1 cellular context compared by ENCODE assay signal in the genomic region with DNA sequence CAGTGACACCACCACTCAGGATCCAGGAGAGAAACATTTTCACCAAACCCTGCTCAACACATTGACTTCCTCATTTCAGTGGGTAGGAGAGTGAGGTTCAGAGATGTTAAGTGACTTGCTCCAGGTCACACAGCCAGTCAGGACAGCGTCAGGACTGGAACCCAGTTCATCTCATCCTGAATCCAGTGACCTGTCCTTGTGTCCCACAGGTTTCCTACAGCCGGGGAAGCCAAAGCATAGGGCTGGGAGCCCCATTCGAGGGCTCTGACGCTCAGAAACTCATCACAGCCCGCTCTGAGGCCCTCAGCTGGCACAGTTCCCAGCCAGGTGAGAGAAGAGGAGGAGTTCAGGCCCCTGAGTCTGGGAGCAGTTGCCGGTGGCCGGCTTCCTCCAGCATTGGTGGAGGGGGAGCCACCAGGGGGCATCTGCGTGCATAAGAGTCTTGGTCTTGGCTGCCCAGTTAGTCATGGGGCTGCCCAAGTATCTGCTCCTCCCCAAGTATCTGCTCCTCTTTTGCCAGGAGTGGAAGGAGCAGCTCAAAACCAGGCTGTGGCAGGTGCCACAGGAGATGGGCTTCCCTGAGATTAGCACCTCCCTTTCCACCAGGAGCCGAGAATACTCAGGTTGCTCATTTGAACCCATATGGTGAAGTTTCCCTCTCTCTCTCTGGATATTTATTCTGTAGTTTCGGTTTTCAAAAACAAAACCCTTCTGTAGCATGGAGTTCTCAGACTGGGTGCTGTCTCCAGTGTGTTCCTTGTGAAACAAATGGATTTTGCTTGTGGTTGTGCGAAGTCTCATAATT.
TF ChIP-seq lines count a peak whose summit lies in the region.

No MANE protein-coding gene starts in this region.

TF ChIP-seq in GM12878, 131 proteins besides CTCF, POLR2A, EP300 and RAD21 (continued from another document and continues in another):
- no peak for TF ChIP-seq REST (IDR thresholded peaks at IDR 0.05; ENCODE audit: low read depth, low read length)
- TF ChIP-seq MTA3 (IDR thresholded peaks at IDR 0.05; ENCODE audit: borderline replicate concordance, low read length): no peak
- no peak for TF ChIP-seq RBBP5 (conservative IDR thresholded peaks at IDR 0.05)
- TF ChIP-seq MXI1 (IDR thresholded peaks at IDR 0.05; ENCODE audit: low read depth, low read length): no peak
- TF ChIP-seq KDM1A (IDR thresholded peaks at IDR 0.05; ENCODE audit: borderline replicate concordance): no peak
- no peak for TF ChIP-seq SUZ12 (IDR thresholded peaks at IDR 0.05; ENCODE audit: unreplicated experiment)
- no peak for TF ChIP-seq RELA (IDR thresholded peaks at IDR 0.05; ENCODE audit: borderline replicate concordance, partially characterized antibody)
- no peak for TF ChIP-seq GABPA (IDR thresholded peaks at IDR 0.05; ENCODE audit: low read depth)
- peak; percentile 93 for TF ChIP-seq SMARCA5 (IDR thresholded peaks at IDR 0.05)
- TF ChIP-seq CBX3 (IDR thresholded peaks at IDR 0.05; ENCODE audit: borderline replicate concordance, low read depth): no peak
- TF ChIP-seq RB1 (IDR thresholded peaks at IDR 0.05; ENCODE audit: borderline replicate concordance): no peak
- TF ChIP-seq JUND (IDR thresholded peaks at IDR 0.05; ENCODE audit: low read depth, low read length): no peak
- TF ChIP-seq, protein P1, sequence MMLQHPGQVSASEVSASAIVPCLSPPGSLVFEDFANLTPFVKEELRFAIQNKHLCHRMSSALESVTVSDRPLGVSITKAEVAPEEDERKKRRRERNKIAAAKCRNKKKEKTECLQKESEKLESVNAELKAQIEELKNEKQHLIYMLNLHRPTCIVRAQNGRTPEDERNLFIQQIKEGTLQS (IDR thresholded peaks at IDR 0.05; ENCODE audit: borderline replicate concordance, extremely low read depth, low read depth, low read length): no peak
- TF ChIP-seq, protein P2, sequence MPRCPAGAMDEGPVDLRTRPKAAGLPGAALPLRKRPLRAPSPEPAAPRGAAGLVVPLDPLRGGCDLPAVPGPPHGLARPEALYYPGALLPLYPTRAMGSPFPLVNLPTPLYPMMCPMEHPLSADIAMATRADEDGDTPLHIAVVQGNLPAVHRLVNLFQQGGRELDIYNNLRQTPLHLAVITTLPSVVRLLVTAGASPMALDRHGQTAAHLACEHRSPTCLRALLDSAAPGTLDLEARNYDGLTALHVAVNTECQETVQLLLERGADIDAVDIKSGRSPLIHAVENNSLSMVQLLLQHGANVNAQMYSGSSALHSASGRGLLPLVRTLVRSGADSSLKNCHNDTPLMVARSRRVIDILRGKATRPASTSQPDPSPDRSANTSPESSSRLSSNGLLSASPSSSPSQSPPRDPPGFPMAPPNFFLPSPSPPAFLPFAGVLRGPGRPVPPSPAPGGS (IDR thresholded peaks at IDR 0.05; ENCODE audit: borderline replicate concordance, insufficient read depth, low read depth, low read length, poor library complexity, severe bottlenecking): no peak
- TF ChIP-seq ZNF217 (IDR thresholded peaks at IDR 0.05): peak; percentile 45; the same call in 1 of the 2 replicates
- TF ChIP-seq, protein P3, sequence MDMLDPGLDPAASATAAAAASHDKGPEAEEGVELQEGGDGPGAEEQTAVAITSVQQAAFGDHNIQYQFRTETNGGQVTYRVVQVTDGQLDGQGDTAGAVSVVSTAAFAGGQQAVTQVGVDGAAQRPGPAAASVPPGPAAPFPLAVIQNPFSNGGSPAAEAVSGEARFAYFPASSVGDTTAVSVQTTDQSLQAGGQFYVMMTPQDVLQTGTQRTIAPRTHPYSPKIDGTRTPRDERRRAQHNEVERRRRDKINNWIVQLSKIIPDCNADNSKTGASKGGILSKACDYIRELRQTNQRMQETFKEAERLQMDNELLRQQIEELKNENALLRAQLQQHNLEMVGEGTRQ (IDR thresholded peaks at IDR 0.05; ENCODE audit: borderline replicate concordance, low read depth, low read length): no peak
- peak; percentile 81 for TF ChIP-seq SMC3 (IDR thresholded peaks at IDR 0.05; ENCODE audit: borderline replicate concordance, low read length)
- TF ChIP-seq IKZF2 (IDR thresholded peaks at IDR 0.05): 0 out of 4 replicates have a peak, but pooled peaks of 1 of the 2 experiments have one; percentile 9
- no peak for TF ChIP-seq MYC (IDR thresholded peaks at IDR 0.05; ENCODE audit: insufficient read depth, insufficient read length, insufficient replicate concordance, low read length, severe bottlenecking)
- TF ChIP-seq PAX5 (IDR thresholded peaks at IDR 0.05; ENCODE audit: borderline replicate concordance, low read depth, low read length): 0 out of 2 replicates have a peak, but pooled peaks have one; percentile 3
- TF ChIP-seq SMAD5 (IDR thresholded peaks at IDR 0.05; ENCODE audit: low read depth): no peak
- no peak for TF ChIP-seq JUNB (IDR thresholded peaks at IDR 0.05)
- TF ChIP-seq ZZZ3 (IDR thresholded peaks at IDR 0.05; ENCODE audit: control insufficient read depth, insufficient read length, low read depth): no peak
- TF ChIP-seq ZNF207 (IDR thresholded peaks at IDR 0.05; ENCODE audit: borderline replicate concordance): no peak
- no peak for TF ChIP-seq E4F1 (IDR thresholded peaks at IDR 0.05; ENCODE audit: borderline replicate concordance, partially characterized antibody)
- TF ChIP-seq, protein P4, sequence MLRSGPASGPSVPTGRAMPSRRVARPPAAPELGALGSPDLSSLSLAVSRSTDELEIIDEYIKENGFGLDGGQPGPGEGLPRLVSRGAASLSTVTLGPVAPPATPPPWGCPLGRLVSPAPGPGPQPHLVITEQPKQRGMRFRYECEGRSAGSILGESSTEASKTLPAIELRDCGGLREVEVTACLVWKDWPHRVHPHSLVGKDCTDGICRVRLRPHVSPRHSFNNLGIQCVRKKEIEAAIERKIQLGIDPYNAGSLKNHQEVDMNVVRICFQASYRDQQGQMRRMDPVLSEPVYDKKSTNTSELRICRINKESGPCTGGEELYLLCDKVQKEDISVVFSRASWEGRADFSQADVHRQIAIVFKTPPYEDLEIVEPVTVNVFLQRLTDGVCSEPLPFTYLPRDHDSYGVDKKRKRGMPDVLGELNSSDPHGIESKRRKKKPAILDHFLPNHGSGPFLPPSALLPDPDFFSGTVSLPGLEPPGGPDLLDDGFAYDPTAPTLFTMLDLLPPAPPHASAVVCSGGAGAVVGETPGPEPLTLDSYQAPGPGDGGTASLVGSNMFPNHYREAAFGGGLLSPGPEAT (IDR thresholded peaks at IDR 0.05; ENCODE audit: low read depth): no peak
- no peak for TF ChIP-seq HDGF (IDR thresholded peaks at IDR 0.05)
- TF ChIP-seq POLR2AphosphoS2 (IDR thresholded peaks at IDR 0.05; ENCODE audit: low read depth, low read length): no peak
- no peak for TF ChIP-seq ZNF274 (IDR thresholded peaks at IDR 0.05; ENCODE audit: insufficient read depth, insufficient read length)
- no peak for TF ChIP-seq IRF3 (IDR thresholded peaks at IDR 0.05)
- TF ChIP-seq SREBF1 (IDR thresholded peaks at IDR 0.05; ENCODE audit: low read length): no peak
- TF ChIP-seq POU2F2 (IDR thresholded peaks at IDR 0.05; ENCODE audit: borderline replicate concordance, low read depth, low read length): no peak
- no peak for TF ChIP-seq ZSCAN29 (IDR thresholded peaks at IDR 0.05)
- no peak for TF ChIP-seq FOS (IDR thresholded peaks at IDR 0.05; ENCODE audit: borderline replicate concordance, extremely low read depth, insufficient read length)
- TF ChIP-seq YY1 (IDR thresholded peaks at IDR 0.05; ENCODE audit: low read depth, low read length): 0 out of 2 replicates have a peak, but pooled peaks have one; percentile 21
- no peak for TF ChIP-seq YBX1 (IDR thresholded peaks at IDR 0.05)
- TF ChIP-seq SIN3A (IDR thresholded peaks at IDR 0.05; ENCODE audit: low read depth, low read length): no peak
- no peak for TF ChIP-seq WRNIP1 (IDR thresholded peaks at IDR 0.05; ENCODE audit: borderline replicate concordance, low read depth, low read length)
- peak; percentile 76; the same call in 1 of the 2 replicates for TF ChIP-seq SPI1 (IDR thresholded peaks at IDR 0.05; ENCODE audit: borderline replicate concordance, insufficient read depth, low read depth, low read length)
- TF ChIP-seq, protein P5, sequence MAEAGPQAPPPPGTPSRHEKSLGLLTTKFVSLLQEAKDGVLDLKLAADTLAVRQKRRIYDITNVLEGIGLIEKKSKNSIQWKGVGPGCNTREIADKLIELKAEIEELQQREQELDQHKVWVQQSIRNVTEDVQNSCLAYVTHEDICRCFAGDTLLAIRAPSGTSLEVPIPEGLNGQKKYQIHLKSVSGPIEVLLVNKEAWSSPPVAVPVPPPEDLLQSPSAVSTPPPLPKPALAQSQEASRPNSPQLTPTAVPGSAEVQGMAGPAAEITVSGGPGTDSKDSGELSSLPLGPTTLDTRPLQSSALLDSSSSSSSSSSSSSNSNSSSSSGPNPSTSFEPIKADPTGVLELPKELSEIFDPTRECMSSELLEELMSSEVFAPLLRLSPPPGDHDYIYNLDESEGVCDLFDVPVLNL (IDR thresholded peaks at IDR 0.05; ENCODE audit: low read depth, low read length): no peak
- TF ChIP-seq, protein P6, sequence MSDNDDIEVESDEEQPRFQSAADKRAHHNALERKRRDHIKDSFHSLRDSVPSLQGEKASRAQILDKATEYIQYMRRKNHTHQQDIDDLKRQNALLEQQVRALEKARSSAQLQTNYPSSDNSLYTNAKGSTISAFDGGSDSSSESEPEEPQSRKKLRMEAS (IDR thresholded peaks at IDR 0.05; ENCODE audit: low read depth, low read length): no peak
- TF ChIP-seq RFX5 (IDR thresholded peaks at IDR 0.05; ENCODE audit: low read depth, low read length): no peak
- no peak for TF ChIP-seq PAX8 (IDR thresholded peaks at IDR 0.05)
- TF ChIP-seq, protein P7, sequence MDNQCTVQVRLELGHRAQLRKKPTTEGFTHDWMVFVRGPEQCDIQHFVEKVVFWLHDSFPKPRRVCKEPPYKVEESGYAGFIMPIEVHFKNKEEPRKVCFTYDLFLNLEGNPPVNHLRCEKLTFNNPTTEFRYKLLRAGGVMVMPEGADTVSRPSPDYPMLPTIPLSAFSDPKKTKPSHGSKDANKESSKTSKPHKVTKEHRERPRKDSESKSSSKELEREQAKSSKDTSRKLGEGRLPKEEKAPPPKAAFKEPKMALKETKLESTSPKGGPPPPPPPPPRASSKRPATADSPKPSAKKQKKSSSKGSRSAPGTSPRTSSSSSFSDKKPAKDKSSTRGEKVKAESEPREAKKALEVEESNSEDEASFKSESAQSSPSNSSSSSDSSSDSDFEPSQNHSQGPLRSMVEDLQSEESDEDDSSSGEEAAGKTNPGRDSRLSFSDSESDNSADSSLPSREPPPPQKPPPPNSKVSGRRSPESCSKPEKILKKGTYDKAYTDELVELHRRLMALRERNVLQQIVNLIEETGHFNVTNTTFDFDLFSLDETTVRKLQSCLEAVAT (IDR thresholded peaks at IDR 0.05): no peak
- TF ChIP-seq SRF (IDR thresholded peaks at IDR 0.05; ENCODE audit: low read depth in 2 of 2, low read length in 2 of 2): no peak
- TF ChIP-seq IKZF1 (conservative IDR thresholded peaks at IDR 0.05): peak; percentile 34
- no peak for TF ChIP-seq MEF2A (IDR thresholded peaks at IDR 0.05; ENCODE audit: insufficient read depth, low read depth, low read length)
- TF ChIP-seq ATF7 (IDR thresholded peaks at IDR 0.05; ENCODE audit: low read depth): no peak
- TF ChIP-seq CBX5 (IDR thresholded peaks at IDR 0.05; ENCODE audit: low read depth): no peak
